ENCODE assay signal across 27 cellular contexts in the genomic region with DNA sequence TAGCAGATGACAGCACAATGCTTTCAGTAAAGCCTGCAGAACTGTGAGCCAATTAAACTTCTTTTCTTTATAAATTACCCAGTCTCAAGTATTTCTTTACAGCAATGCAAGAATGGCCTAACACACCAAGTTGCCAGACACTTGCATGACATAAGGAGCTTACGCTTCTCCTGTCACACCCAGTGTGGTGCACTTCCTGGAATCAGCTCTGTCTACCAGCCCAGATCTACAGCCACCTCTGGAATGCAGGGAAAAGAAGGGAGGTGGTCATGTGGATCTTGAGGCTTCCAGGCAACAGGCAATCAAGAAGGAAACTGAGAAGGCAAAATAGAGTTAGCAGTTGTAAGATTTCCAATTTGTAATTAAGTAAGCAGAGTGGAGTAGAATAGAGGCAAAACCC.
"Had no signal": no experiment of that assay in that cellular context is flagged by ENCODE, and none has a peak within 500 bp of the region (broad histone marks: within the 10 kb centered on the region; RNA-seq: fewer than 3 reads in every experiment).

No MANE protein-coding gene starts in this region.

- H3K4me1 Mint-ChIP-seq: endodermal cell had no signal

- H3K9me3 ChIP-seq: breast epithelium, esophagus muscularis mucosa, gastroesophageal sphincter, pancreas, prostate gland, sigmoid colon, stomach, tibial artery had no signal

- H3K27me3 Mint-ChIP-seq: dendritic cell treated with granulocyte-macrophage colony-stimulating factor and Interleukin-4, amounts not matched to agents 40 ng/mL and 50 ng/mL, for 4 days; naive B cell; stimulated activated naive B cell treated with anti-CD40 and anti-IgM and Interleukin-4, amounts not matched to agents 10 μg/mL and 1 μg/mL and 100 μg/mL, for 72 hours had no signal

- H3K36me3 ChIP-seq: breast epithelium, esophagus muscularis mucosa, gastroesophageal sphincter, pancreas, prostate gland, sigmoid colon, stomach, tibial artery, WERI-Rb-1 had no signal

- H3K4me3 ChIP-seq: breast epithelium, esophagus muscularis mucosa, gastroesophageal sphincter, pancreas, prostate gland, sigmoid colon, stomach, tibial artery had no signal

- H3K4me1 ChIP-seq: breast epithelium, prostate gland, stomach had no signal

- H3K9me3 Mint-ChIP-seq: activated naive CD4-positive, alpha-beta T cell treated with anti-CD3 and anti-CD28 coated beads, Interleukin-2, amount 10 ng/mL, durations not matched to agents 7 days and 5 days; dendritic cell treated with granulocyte-macrophage colony-stimulating factor and Interleukin-4, amounts not matched to agents 40 ng/mL and 50 ng/mL, for 4 days had no signal

- H3K36me3 Mint-ChIP-seq: activated naive CD4-positive, alpha-beta T cell treated with anti-CD3 and anti-CD28 coated beads, Interleukin-2, amount 10 ng/mL, durations not matched to agents 7 days and 5 days; naive B cell; stimulated activated naive B cell treated with anti-CD40 and anti-IgM and Interleukin-4, amounts not matched to agents 10 μg/mL and 1 μg/mL and 100 μg/mL, for 72 hours had no signal

- H3K27ac ChIP-seq: pancreas, prostate gland, stomach, tibial artery, WERI-Rb-1 had no signal

- H3K4me3 Mint-ChIP-seq: activated naive CD4-positive, alpha-beta T cell treated with anti-CD3 and anti-CD28 coated beads, Interleukin-2, amount 10 ng/mL, durations not matched to agents 7 days and 5 days; dendritic cell treated with granulocyte-macrophage colony-stimulating factor and Interleukin-4, amounts not matched to agents 40 ng/mL and 50 ng/mL, for 4 days; endodermal cell; naive B cell; stimulated activated naive B cell treated with anti-CD40 and anti-IgM and Interleukin-4, amounts not matched to agents 10 μg/mL and 1 μg/mL and 100 μg/mL, for 72 hours had no signal

- H3K27ac Mint-ChIP-seq: activated naive CD4-positive, alpha-beta T cell treated with anti-CD3 and anti-CD28 coated beads, Interleukin-2, amount 10 ng/mL, durations not matched to agents 7 days and 5 days; dendritic cell treated with granulocyte-macrophage colony-stimulating factor and Interleukin-4, amounts not matched to agents 40 ng/mL and 50 ng/mL, for 4 days; endodermal cell; stimulated activated naive B cell treated with anti-CD40 and anti-IgM and Interleukin-4, amounts not matched to agents 10 μg/mL and 1 μg/mL and 100 μg/mL, for 72 hours had no signal

- ATAC-seq: activated CD4-positive, CD25-positive, alpha-beta regulatory T cell treated with anti-CD3 and anti-CD28 coated beads, Interleukin-2, amount 50 U/mL, for 24 hours; gastroesophageal sphincter; left ventricle myocardium superior; stimulated activated naive B cell treated with anti-CD40 and anti-IgM and Interleukin-4, amounts not matched to agents 10 μg/mL and 1 μg/mL and 100 μg/mL, for 72 hours had no signal

- DNase-seq: activated CD4-positive, alpha-beta T cell treated with anti-CD3 and anti-CD28 coated beads for 48 hours; activated CD4-positive, alpha-beta T cell treated with anti-CD3 and anti-CD28 coated beads, Interleukin-2, amount 50 U/mL, for 48 hours; activated CD8-positive, alpha-beta memory T cell treated with anti-CD3 and anti-CD28 coated beads for 24 hours; activated effector memory CD4-positive, alpha-beta T cell treated with Interleukin-2 at 50 U/mL for 16 hours; activated naive CD4-positive, alpha-beta T cell treated with anti-CD3 and anti-CD28 coated beads, Interleukin-2, amount 10 ng/mL, durations not matched to agents 7 days and 5 days; amniotic stem cell; central memory CD4-positive, alpha-beta T cell; endodermal cell; hippocampal formation; left ventricle myocardium superior; naive B cell; nucleus accumbens; pancreas; sigmoid colon; small intestine; stimulated activated CD4-positive, alpha-beta T cell treated with anti-CD3 and anti-CD28 coated beads, Interleukin-1b, Interleukin-23, amount 100 ng/mL, for 48 hours; stimulated activated naive B cell treated with anti-CD40 and anti-IgM and Interleukin-4, amounts not matched to agents 10 μg/mL and 1 μg/mL and 100 μg/mL, for 72 hours; stomach; T-helper 9 cell; tibial artery; WERI-Rb-1 had no signal

- H3K27me3 ChIP-seq: breast epithelium, esophagus muscularis mucosa, gastroesophageal sphincter, pancreas, sigmoid colon, stomach, tibial artery had no signal
